9 cellular contexts compared by ENCODE assay signal in the genomic region with DNA sequence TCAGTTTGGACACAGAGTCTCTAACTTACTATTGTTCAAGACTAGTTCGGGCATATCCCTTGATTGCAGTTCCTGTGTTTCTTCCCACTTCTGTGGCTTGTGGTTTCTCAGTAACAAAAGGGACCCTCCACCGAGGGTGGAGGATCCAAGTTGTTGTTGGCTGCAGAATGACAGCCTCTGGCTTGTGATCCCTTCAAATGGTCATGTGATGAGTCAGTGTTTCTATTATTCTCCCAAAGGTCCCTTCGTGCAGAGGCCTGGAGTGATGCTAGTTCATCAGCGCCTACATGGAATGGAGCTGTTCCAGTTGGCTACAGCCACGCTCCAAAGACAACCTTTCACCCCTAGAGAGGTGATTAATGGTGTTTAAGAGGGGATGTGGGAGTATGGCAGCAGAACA. TPM values are rescaled to one million over a fixed set of nuclear protein-coding genes. Genes with fewer than 3 reads are reported as not detected.
DNase-seq lines count a peak whose midpoint lies in the region; ATAC-seq and TF ChIP-seq lines count a peak whose summit lies in the region.
"Had no signal": no experiment of that assay in that cellular context is flagged by ENCODE, and none has a peak within 500 bp of the region (broad histone marks: within the 10 kb centered on the region; RNA-seq: fewer than 3 reads in every experiment).

No MANE protein-coding gene starts in this region.

- no peaks in the 10 kb centered on the region for H3K27me3 ChIP-seq in AG04450 (ENCODE audit: control insufficient read depth, insufficient read depth, low read length)

- peaks cover 28% of the 10 kb centered on the region for H3K4me1 Mint-ChIP-seq in MCF 10A (ENCODE audit: insufficient read depth, unreplicated experiment)

- H3K4me3 ChIP-seq in AG04450 (ENCODE audit: low read depth, low read length): no peak overlapping the region

- H3K36me3 Mint-ChIP-seq in MCF 10A (ENCODE audit: insufficient read depth, unreplicated experiment): peaks cover 15% of the 10 kb centered on the region

- no TSS peak for BruUV-seq in MCF 10A (replicated peaks; lab: Mats Ljungman, UMichigan)

- no peak for TF ChIP-seq CTCF in AG04450 (IDR thresholded peaks at IDR 0.05; ENCODE audit: low read depth, low read length)
- TF ChIP-seq CTCF in MCF 10A (IDR thresholded peaks at IDR 0.05; ENCODE audit: unreplicated experiment): no peak

- no peaks in the 10 kb centered on the region for H3K9me3 ChIP-seq in AG04450 (ENCODE audit: control insufficient read depth, insufficient read depth, low read length)

- CTCF ChIA-PET in AG04450 (lab: Charles Lee) (interaction anchor here (0.6 to 1.8 kb wide), 3 partner anchors 43 to 110 kb away, joined by 3 to 6 read pairs (median 4); no protein-coding TSS in a partner anchor), MCF 10A (lab: Yijun Ruan, JAX) (interaction anchor here (0.6 to 3.3 kb wide), 3 partner anchors 10 to 43 kb away, joined by 3 to 28 read pairs (median 7); no protein-coding TSS in a partner anchor)

- H3K27ac Mint-ChIP-seq in MCF 10A (ENCODE audit: low read depth, unreplicated experiment): peak overlapping the region; percentile 91

- POLR2A ChIA-PET in AG04450 (lab: Yijun Ruan, JAX) (interaction anchor here (0.6 to 0.8 kb wide), 2 partner anchors 64 to 154 kb away, joined by 3 to 7 read pairs; a partner anchor contains a TSS), MCF 10A (lab: Yijun Ruan, JAX) (interaction anchor here (0.6 to 4.4 kb wide), 15 partner anchors 10 to 145 kb away, joined by 3 to 27 read pairs (median 5); a partner anchor contains a TSS)

- DNase-seq in AG04450 (ENCODE audit: low read depth, low spot score) (peak; percentile 41), HK-2 (ENCODE audit: unreplicated experiment) (peak; percentile 23), MCF 10A (ENCODE audit: unreplicated experiment) (peak; percentile 96), lung microvascular endothelial cell (ENCODE audit: low read depth in 2 of 2) (peak; percentile 95 to 96), NCI-H524 (lab: John Stamatoyannopoulos, UW) (no peak), cortex of kidney (lab: John Stamatoyannopoulos, UW) (no peak), NCI-H345 treated with DMSO at 0.1 percent for 48 hours (lab: John Stamatoyannopoulos, UW; ENCODE audit: unreplicated experiment) (no peak)

- H3K27ac ChIP-seq in AG04450 (ENCODE audit: low read depth, low read length): peak overlapping the region; percentile 77

- H3K27me3 Mint-ChIP-seq in MCF 10A (ENCODE audit: insufficient read depth, unreplicated experiment): peaks cover 13% of the 10 kb centered on the region

- H3K9me3 Mint-ChIP-seq in MCF 10A (ENCODE audit: unreplicated experiment): no peaks in the 10 kb centered on the region

- peak overlapping the region; percentile 35 for H3K4me3 Mint-ChIP-seq in MCF 10A (ENCODE audit: unreplicated experiment)

- ATAC-seq in HG02870 (IDR thresholded peaks at IDR 0.05; ENCODE audit: unreplicated experiment): no peak

- intact Hi-C loops in MCF 10A (cut with micrococcal nuclease): loop anchor here (1.0 kb wide), 1 partner anchor 43 kb away; no protein-coding TSS in a partner anchor

RNA-seq across cellular contexts. Expression of a gene that starts 2.6 kb away (rescaled TPM):
- polyA plus RNA-seq in AG04450 (2011; rRNA removed): 1.4 and 1.7 TPM in 2 replicates
- 1.7 and 1.8 TPM in 2 replicates for polyA minus RNA-seq in AG04450 (2011; rRNA and poly(A)+ RNA removed)
- total RNA-seq in MCF 10A (2022): 0.54 and 1.1 TPM in 2 replicates
- 0.60 and 2.2 TPM in 2 replicates for total RNA-seq in lung microvascular endothelial cell

RNA-seq across cellular contexts. Expression of a gene that starts 35.2 kb away (rescaled TPM):
- 286 and 340 TPM in 2 replicates for polyA plus RNA-seq in AG04450 (2011; rRNA removed)
- polyA minus RNA-seq in AG04450 (2011; rRNA and poly(A)+ RNA removed): 432 and 481 TPM in 2 replicates
- total RNA-seq in MCF 10A (2022): 172 and 188 TPM in 2 replicates
- 234 and 238 TPM in 2 replicates for total RNA-seq in lung microvascular endothelial cell

RNA-seq across cellular contexts. Expression of a gene that starts 35.3 kb away (rescaled TPM):
- 20.3 and 24.9 TPM in 2 replicates for polyA plus RNA-seq in AG04450 (2011; rRNA removed)
- polyA minus RNA-seq in AG04450 (2011; rRNA and poly(A)+ RNA removed): 16.5 and 24.6 TPM in 2 replicates
- total RNA-seq in MCF 10A (2022) (79.7 and 93.7 TPM in 2 replicates), lung microvascular endothelial cell (10.0 and 14.5 TPM in 2 replicates)

RNA-seq across cellular contexts. Expression of a gene that starts 56.8 kb away (rescaled TPM):
- polyA plus RNA-seq in AG04450 (2011; rRNA removed): 2.1 and 2.8 TPM in 2 replicates
- 1.1 TPM in 2 replicates for polyA minus RNA-seq in AG04450 (2011; rRNA and poly(A)+ RNA removed)
- total RNA-seq in MCF 10A (2022) (not detected in 2 replicates), lung microvascular endothelial cell (not detected in 2 replicates)
- total RNA-seq: T-helper 2 cell treated with Interferon-gamma antibody and Interleukin-4, amounts not matched to agents 100 ng/mL and 5 ng/mL, for 36 hours had no signal

Comparison
In these comparisons a context has a peak if more than half of its experiments do, and no peak if none do; other contexts are left out.
1. DNase-seq: peak in AG04450 (single experiment), HK-2 (single experiment), MCF 10A (single experiment) and lung microvascular endothelial cell (2 of 2); none in NCI-H524 (0 of 2), cortex of kidney (single experiment) and NCI-H345 treated with DMSO at 0.1 percent for 48 hours (single experiment).